ENCODE assay signal across 1 cellular context in genomic region chr13:41286370-41286769, GRCh38.
TF ChIP-seq lines count a peak whose summit lies in the region.

No MANE protein-coding gene starts in this region.

TF ChIP-seq in SK-N-SH treated with all-trans-retinoic acid at 6 μM for 48 hours, 23 proteins besides CTCF, POLR2A, EP300 and RAD21 (continued from another document):
- TF ChIP-seq, protein P1, sequence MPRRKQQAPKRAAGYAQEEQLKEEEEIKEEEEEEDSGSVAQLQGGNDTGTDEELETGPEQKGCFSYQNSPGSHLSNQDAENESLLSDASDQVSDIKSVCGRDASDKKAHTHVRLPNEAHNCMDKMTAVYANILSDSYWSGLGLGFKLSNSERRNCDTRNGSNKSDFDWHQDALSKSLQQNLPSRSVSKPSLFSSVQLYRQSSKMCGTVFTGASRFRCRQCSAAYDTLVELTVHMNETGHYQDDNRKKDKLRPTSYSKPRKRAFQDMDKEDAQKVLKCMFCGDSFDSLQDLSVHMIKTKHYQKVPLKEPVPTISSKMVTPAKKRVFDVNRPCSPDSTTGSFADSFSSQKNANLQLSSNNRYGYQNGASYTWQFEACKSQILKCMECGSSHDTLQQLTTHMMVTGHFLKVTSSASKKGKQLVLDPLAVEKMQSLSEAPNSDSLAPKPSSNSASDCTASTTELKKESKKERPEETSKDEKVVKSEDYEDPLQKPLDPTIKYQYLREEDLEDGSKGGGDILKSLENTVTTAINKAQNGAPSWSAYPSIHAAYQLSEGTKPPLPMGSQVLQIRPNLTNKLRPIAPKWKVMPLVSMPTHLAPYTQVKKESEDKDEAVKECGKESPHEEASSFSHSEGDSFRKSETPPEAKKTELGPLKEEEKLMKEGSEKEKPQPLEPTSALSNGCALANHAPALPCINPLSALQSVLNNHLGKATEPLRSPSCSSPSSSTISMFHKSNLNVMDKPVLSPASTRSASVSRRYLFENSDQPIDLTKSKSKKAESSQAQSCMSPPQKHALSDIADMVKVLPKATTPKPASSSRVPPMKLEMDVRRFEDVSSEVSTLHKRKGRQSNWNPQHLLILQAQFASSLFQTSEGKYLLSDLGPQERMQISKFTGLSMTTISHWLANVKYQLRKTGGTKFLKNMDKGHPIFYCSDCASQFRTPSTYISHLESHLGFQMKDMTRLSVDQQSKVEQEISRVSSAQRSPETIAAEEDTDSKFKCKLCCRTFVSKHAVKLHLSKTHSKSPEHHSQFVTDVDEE (CRISPR knock-in tag; IDR thresholded peaks at IDR 0.05) = no peak
- no peak for TF ChIP-seq ESRRG (CRISPR knock-in tag; IDR thresholded peaks at IDR 0.05)
- TF ChIP-seq ISL1 (CRISPR knock-in tag; IDR thresholded peaks at IDR 0.05) = no peak
- TF ChIP-seq PPARA (CRISPR knock-in tag; IDR thresholded peaks at IDR 0.05; ENCODE audit: borderline replicate concordance) = no peak
- no peak for TF ChIP-seq BACH2 (CRISPR knock-in tag; IDR thresholded peaks at IDR 0.05; ENCODE audit: borderline replicate concordance)
- no peak for TF ChIP-seq ZFP3 (CRISPR knock-in tag; IDR thresholded peaks at IDR 0.05)
